Comparison of ENCODE assay signal across 20 cellular contexts in genomic region chr21:44847261-44848056, GRCh38. TPM values are rescaled to one million over a fixed set of nuclear protein-coding genes. Genes with fewer than 3 reads are reported as not detected.
DNase-seq lines count a peak whose midpoint lies in the region; ATAC-seq and TF ChIP-seq lines count a peak whose summit lies in the region.
"Had no signal": no experiment of that assay in that cellular context is flagged by ENCODE, and none has a peak within 500 bp of the region (broad histone marks: within the 10 kb centered on the region; RNA-seq: fewer than 3 reads in every experiment).

No MANE protein-coding gene starts in this region.

- peak overlapping the region; percentile 66 for H3K27ac Mint-ChIP-seq in activated CD8-positive, alpha-beta T cell treated with anti-CD3 and anti-CD28 coated beads, Interleukin-2, amount 10 ng/mL, durations not matched to agents 7 days and 5 days
- H3K27ac Mint-ChIP-seq in memory B cell, result no peak overlapping the region

- H3K9me3 ChIP-seq in A673 (ENCODE audit: low read depth, low read length, poor library complexity, severe bottlenecking) (no peaks in the 10 kb centered on the region), BE2C (no peaks in the 10 kb centered on the region)
- H3K9me3 ChIP-seq: heart right ventricle, mucosa of descending colon, sigmoid colon had no signal

- H3K27ac ChIP-seq in A673 (ENCODE audit: low read depth, low read length, poor library complexity, severe bottlenecking), result peak overlapping the region; percentile 47
- H3K27ac ChIP-seq: cardiac muscle cell had no signal

- H3K4me3 Mint-ChIP-seq in activated CD8-positive, alpha-beta T cell treated with anti-CD3 and anti-CD28 coated beads, Interleukin-2, amount 10 ng/mL, durations not matched to agents 7 days and 5 days, result no peak overlapping the region
- peak overlapping the region; percentile 37 for H3K4me3 Mint-ChIP-seq in memory B cell

- intact Hi-C loops in A673 (cut with micrococcal nuclease; ENCODE audit: unreplicated experiment), result no loop called here

- H3K36me3 ChIP-seq in A673 (ENCODE audit: insufficient read depth, low read length, poor library complexity, severe bottlenecking), result peaks cover 37% of the 10 kb centered on the region
- H3K36me3 ChIP-seq in BE2C, result peaks cover 23% of the 10 kb centered on the region

- peaks cover 27% of the 10 kb centered on the region for H3K36me3 Mint-ChIP-seq in activated CD8-positive, alpha-beta T cell treated with anti-CD3 and anti-CD28 coated beads, Interleukin-2, amount 10 ng/mL, durations not matched to agents 7 days and 5 days (ENCODE audit: low read depth)
- peaks cover 5% of the 10 kb centered on the region for H3K36me3 Mint-ChIP-seq in memory B cell

- H3K4me3 ChIP-seq in A673 (ENCODE audit: low read depth, low read length, poor library complexity, severe bottlenecking) (no peak overlapping the region), BE2C (ENCODE audit: low read depth, low read length) (no peak overlapping the region)
- H3K4me3 ChIP-seq: cardiac muscle cell, mucosa of descending colon, sigmoid colon had no signal

- DNase-seq in A673 (ENCODE audit: low spot score) (no peak), GM13976 (ENCODE audit: low spot score) (peak; percentile 36), memory B cell (ENCODE audit: low spot score in 2 of 2) (no peak), BE2C (no peak), foreskin melanocyte (no peak), NCI-H1436 treated with DMSO at 0.1 percent for 48 hours (lab: John Stamatoyannopoulos, UW) (no peak)
- DNase-seq in activated CD8-positive, alpha-beta T cell treated with anti-CD3 and anti-CD28 coated beads, Interleukin-2, amount 10 ng/mL, durations not matched to agents 7 days and 5 days, result no peak
- DNase-seq: activated CD4-positive, alpha-beta T cell treated with anti-CD3 and anti-CD28 coated beads, Interleukin-2, amount 50 U/mL, for 4 hours; activated naive CD4-positive, alpha-beta T cell treated with anti-CD3 and anti-CD28 coated beads, Interleukin-2, amount 50 U/mL, for 16 hours; dermis blood vessel endothelial cell; heart right ventricle; NCI-H187; NCI-H69; SIG-M5; sigmoid colon had no signal

- POLR2A ChIA-PET in A673 (lab: Charles Lee; ENCODE audit: low non-redundant PET), result no interaction called here
- POLR2A ChIA-PET in activated CD8-positive, alpha-beta T cell treated with anti-CD3 and anti-CD28 coated beads, Interleukin-2, amount 10 ng/mL, durations not matched to agents 7 days and 5 days (lab: Charles Lee), result no interaction called here

- H3K4me1 ChIP-seq in A673 (ENCODE audit: insufficient read depth, low read length, poor library complexity, severe bottlenecking), result peaks cover 10% of the 10 kb centered on the region
- 0 out of 2 replicates have a peak, but pooled peaks cover 5% of the 10 kb centered on the region for H3K4me1 ChIP-seq in BE2C

- H3K27me3 ChIP-seq in A673 (replicated peaks; ENCODE audit: insufficient read depth, low read depth, low read length, poor library complexity), result no peaks in the 10 kb centered on the region
- no peaks in the 10 kb centered on the region for H3K27me3 ChIP-seq in BE2C
- H3K27me3 ChIP-seq: cardiac muscle cell, heart right ventricle had no signal

- H3K9me3 Mint-ChIP-seq in activated CD8-positive, alpha-beta T cell treated with anti-CD3 and anti-CD28 coated beads, Interleukin-2, amount 10 ng/mL, durations not matched to agents 7 days and 5 days (ENCODE audit: insufficient read depth), result no peaks in the 10 kb centered on the region
- no peaks in the 10 kb centered on the region for H3K9me3 Mint-ChIP-seq in memory B cell
- H3K9me3 Mint-ChIP-seq: T-helper 2 cell treated with Interferon-gamma antibody and Interleukin-4, amounts not matched to agents 5 μg/mL and 100 μg/mL, for 36 hours had no signal

- peaks cover 29% of the 10 kb centered on the region for H3K4me1 Mint-ChIP-seq in activated CD8-positive, alpha-beta T cell treated with anti-CD3 and anti-CD28 coated beads, Interleukin-2, amount 10 ng/mL, durations not matched to agents 7 days and 5 days (ENCODE audit: low read depth)
- H3K4me1 Mint-ChIP-seq in memory B cell, result peaks cover 4% of the 10 kb centered on the region

- BruUV-seq in A673 (replicated peaks; lab: Mats Ljungman, UMichigan), result no TSS peak

- TF ChIP-seq CTCF in A673 (conservative IDR thresholded peaks at IDR 0.05; ENCODE audit: low read depth, low read length) (no peak), GM13976 (IDR thresholded peaks at IDR 0.05; ENCODE audit: borderline replicate concordance, control extremely low read depth, extremely low read depth, insufficient read depth, missing control alignments) (no peak), BE2C (IDR thresholded peaks at IDR 0.05; ENCODE audit: low read depth, low read length) (no peak)

- no peak for ATAC-seq in activated CD8-positive, alpha-beta T cell treated with anti-CD3 and anti-CD28 coated beads, Interleukin-2, amount 10 ng/mL, durations not matched to agents 7 days and 5 days
- ATAC-seq in memory B cell (ENCODE audit: low read depth) (no peak), HG03095 (IDR thresholded peaks at IDR 0.05; ENCODE audit: unreplicated experiment) (no peak)
- ATAC-seq: HCT116 had no signal

- CTCF ChIA-PET in A673 (lab: Charles Lee), result no interaction called here
- CTCF ChIA-PET in activated CD8-positive, alpha-beta T cell treated with anti-CD3 and anti-CD28 coated beads, Interleukin-2, amount 10 ng/mL, durations not matched to agents 7 days and 5 days (lab: Charles Lee), result interaction anchor here (1.1 kb wide), 1 partner anchor 36 kb away, joined by 3 read pairs; no protein-coding TSS in a partner anchor

- in situ Hi-C loops in GM13976 (cut with MboI; ENCODE audit: low sequenced_read_pairs, unreplicated experiment), result no loop called here

- no peaks in the 10 kb centered on the region for H3K27me3 Mint-ChIP-seq in activated CD8-positive, alpha-beta T cell treated with anti-CD3 and anti-CD28 coated beads, Interleukin-2, amount 10 ng/mL, durations not matched to agents 7 days and 5 days (ENCODE audit: low read depth)
- H3K27me3 Mint-ChIP-seq in memory B cell, result peaks cover 4% of the 10 kb centered on the region

RNA-seq across cellular contexts. Expression of gene PTTG1IP, which starts 26.0 kb away (rescaled TPM):
- 216 and 217 TPM in 2 replicates for total RNA-seq in A673 (2021)
- total RNA-seq in activated CD8-positive, alpha-beta T cell treated with anti-CD3 and anti-CD28 coated beads, Interleukin-2, amount 10 ng/mL, durations not matched to agents 7 days and 5 days, result 10 to 100 TPM; 54.9 to 55.2 TPM
- polyA plus RNA-seq in BE2C (2012; ENCODE audit: insufficient read depth, insufficient read length, low read depth), result 217 TPM

RNA-seq across cellular contexts. Expression of gene SUMO3, which starts 29.6 kb away (rescaled TPM):
- 124 and 132 TPM in 2 replicates for total RNA-seq in A673 (2021)
- total RNA-seq in activated CD8-positive, alpha-beta T cell treated with anti-CD3 and anti-CD28 coated beads, Interleukin-2, amount 10 ng/mL, durations not matched to agents 7 days and 5 days, result 100 to 1,000 TPM in 1 of 2 experiments, 10 to 100 TPM in 1; 98.8 to 102 TPM
- polyA plus RNA-seq in BE2C (2012; ENCODE audit: insufficient read depth, insufficient read length, low read depth), result 93.0 TPM

RNA-seq across cellular contexts. Expression of gene UBE2G2, which starts 45.8 kb away (rescaled TPM):
- total RNA-seq in A673 (2021), result 204 and 212 TPM in 2 replicates
- total RNA-seq in activated CD8-positive, alpha-beta T cell treated with anti-CD3 and anti-CD28 coated beads, Interleukin-2, amount 10 ng/mL, durations not matched to agents 7 days and 5 days, result 10 to 100 TPM; 85.5 to 86.0 TPM
- 194 TPM for polyA plus RNA-seq in BE2C (2012; ENCODE audit: insufficient read depth, insufficient read length, low read depth)
